8 cellular contexts compared by ENCODE assay signal in the genomic region with DNA sequence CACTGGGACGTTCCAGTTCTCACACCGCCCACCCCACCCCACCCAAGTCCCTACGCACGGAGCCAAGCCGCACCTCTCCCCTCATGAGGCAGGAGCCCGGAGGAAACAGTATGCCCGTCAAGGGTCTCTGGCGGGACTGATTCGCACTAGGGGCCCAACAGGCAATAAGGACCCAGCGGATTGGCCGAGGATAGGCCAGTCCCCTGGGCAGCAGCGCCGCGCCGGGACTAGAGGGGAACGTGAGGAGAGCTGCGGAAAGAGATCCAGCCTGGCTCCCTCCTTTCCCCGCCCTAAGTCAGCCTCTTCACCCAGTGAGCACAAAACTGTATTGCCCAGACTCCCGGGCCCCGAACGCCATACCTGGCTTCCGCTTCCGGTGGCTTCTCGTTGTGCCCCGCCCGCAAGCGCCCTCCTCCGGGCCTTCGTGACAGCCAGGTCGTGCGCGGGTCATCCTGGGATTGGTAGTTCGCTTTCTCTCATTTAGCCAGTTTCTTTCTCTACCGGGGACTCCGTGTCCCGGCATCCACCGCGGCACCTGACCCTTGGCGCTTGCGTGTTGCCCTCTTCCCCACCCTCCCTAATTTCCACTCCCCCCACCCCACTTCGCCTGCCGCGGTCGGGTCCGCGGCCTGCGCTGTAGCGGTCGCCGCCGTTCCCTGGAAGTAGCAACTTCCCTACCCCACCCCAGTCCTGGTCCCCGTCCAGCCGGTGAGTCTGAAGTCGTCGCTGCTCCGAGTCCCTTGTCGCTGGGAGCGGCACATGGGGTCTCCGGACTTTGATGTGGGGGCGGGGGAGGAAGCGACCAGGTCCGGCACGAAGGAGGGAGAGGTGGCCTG. TPM values are rescaled to one million over a fixed set of nuclear protein-coding genes. Genes with fewer than 3 reads are reported as not detected.
A peak's percentile ranks its signal among the peaks of the same experiment; 100 is the strongest.
DNase-seq lines count a peak whose midpoint lies in the region; ATAC-seq lines count a peak whose summit lies in the region.

A gene (plus strand): TSS at position 580 of the 836 bp plus-strand sequence. CDS start 752 bp downstream, outside the sequence.

- H3K4me1 ChIP-seq in mesendoderm (ENCODE audit: control insufficient read depth, low read depth, low read length): peaks cover 8% of the 10 kb centered on the region

- peaks cover 32% of the 10 kb centered on the region for H3K79me1 ChIP-seq in mesendoderm (ENCODE audit: low read length)

- H3K27ac Mint-ChIP-seq in effector memory CD8-positive, alpha-beta T cell: peak within 1 kb of the TSS; percentile 94 to 98

- peak; percentile 99 for DNase-seq in COLO829 (ENCODE audit: low spot score)
- peak; percentile 98 for DNase-seq in HT1080 (ENCODE audit: low read depth)
- peak; percentile 99 for DNase-seq in NOMO-1 treated with DMSO at 0.1 percent for 48 hours (lab: John Stamatoyannopoulos, UW; ENCODE audit: unreplicated experiment)
- peak; percentile 94 to 96 for DNase-seq in activated CD8-positive, alpha-beta memory T cell treated with anti-CD3 and anti-CD28 coated beads for 4 hours (ENCODE audit: low read depth in 2 of 2)
- peak; percentile 96 to 97 (median 97) for DNase-seq in effector memory CD8-positive, alpha-beta T cell
- peak; percentile 99 for DNase-seq in mesendoderm
- peak; percentile 95 for DNase-seq in stimulated activated CD8-positive, alpha-beta memory T cell treated with anti-CD3 and anti-CD28 coated beads, Interleukin-15, amount 100 ng/mL, for 1 hour (ENCODE audit: low read depth)

- peak within 1 kb of the TSS; percentile 99 for H3K9ac ChIP-seq in mesendoderm (ENCODE audit: low read length)

- H3K27me3 ChIP-seq in mesendoderm (ENCODE audit: insufficient read depth, low read length, poor library complexity): no peaks in the 10 kb centered on the region

- no peaks in the 10 kb centered on the region for H3K27me3 Mint-ChIP-seq in effector memory CD8-positive, alpha-beta T cell

- peak within 1 kb of the TSS; percentile 82 for H2AK5ac ChIP-seq in mesendoderm (ENCODE audit: low read length)

- ATAC-seq in GM21360 (IDR thresholded peaks at IDR 0.05; ENCODE audit: unreplicated experiment): peak; percentile 70
- peak; percentile 84 for ATAC-seq in effector memory CD8-positive, alpha-beta T cell (replicated peaks)

- H2BK5ac ChIP-seq in mesendoderm (ENCODE audit: low read length): peak within 1 kb of the TSS; percentile 77

- peaks cover 14% of the 10 kb centered on the region for H3K36me3 ChIP-seq in mesendoderm (ENCODE audit: control insufficient read depth, insufficient read depth, low read length)

- WGBS in mesendoderm (ENCODE audit: extremely low coverage, insufficient coverage, low lambda C conversion rate): no CpG with 5 or more reads among the region's 63 CpGs

- no peak within 1 kb of the TSS for H2BK15ac ChIP-seq in mesendoderm (replicated peaks; ENCODE audit: low read depth)

- H3K4ac ChIP-seq in mesendoderm (ENCODE audit: low read depth, low read length): peak within 1 kb of the TSS; percentile 76

- peaks cover 61% of the 10 kb centered on the region for H3K36me3 Mint-ChIP-seq in effector memory CD8-positive, alpha-beta T cell (ENCODE audit: insufficient read depth)

- peak within 1 kb of the TSS; percentile 64 for H3K18ac ChIP-seq in mesendoderm (ENCODE audit: low read length)

- H3K4me2 ChIP-seq in mesendoderm (ENCODE audit: low read length): peak within 1 kb of the TSS; percentile 90

- peak within 1 kb of the TSS; percentile 70 for H4K8ac ChIP-seq in mesendoderm (ENCODE audit: low read depth, low read length)

- H3K56ac ChIP-seq in mesendoderm (ENCODE audit: low read length): peak within 1 kb of the TSS; percentile 99

- peaks cover 39 to 51% of the 10 kb centered on the region in 2 donors for H3K4me1 Mint-ChIP-seq in effector memory CD8-positive, alpha-beta T cell (ENCODE audit: low read depth in 2 of 2)

- H3K27ac ChIP-seq in mesendoderm (ENCODE audit: low read depth, low read length): peak within 1 kb of the TSS; percentile 95

- H3K79me2 ChIP-seq in mesendoderm (ENCODE audit: control insufficient read depth, insufficient read depth, low read length): peaks cover 38% of the 10 kb centered on the region

- H2BK120ac ChIP-seq in mesendoderm (ENCODE audit: low read depth, low read length): peak within 1 kb of the TSS; percentile 46

- peak within 1 kb of the TSS; percentile 90 for H3K23ac ChIP-seq in mesendoderm (ENCODE audit: low read length)

- H3K9me3 Mint-ChIP-seq in effector memory CD8-positive, alpha-beta T cell: no peaks in the 10 kb centered on the region

- peak within 1 kb of the TSS; percentile 93 to 97 for H3K4me3 Mint-ChIP-seq in effector memory CD8-positive, alpha-beta T cell

- no peak within 1 kb of the TSS for H4K5ac ChIP-seq in mesendoderm (ENCODE audit: low read length)

- peak within 1 kb of the TSS; percentile 97 for H3K4me3 ChIP-seq in mesendoderm (ENCODE audit: low read length)

RNA-seq across cellular contexts. Expression of the gene that starts here (rescaled TPM):
- total RNA-seq in HT1080 (2014; rRNA removed; shearing (Covaris generic)): 272 and 357 TPM in 2 replicates
- 371 and 390 TPM in 2 replicates for polyA plus RNA-seq in HT1080 (2015; cell fraction: cytosol; rRNA removed)
- 224 and 255 TPM in 2 replicates for polyA plus RNA-seq in HT1080 (2015; cell fraction: nucleus; rRNA removed)
- 302 TPM for polyA plus RNA-seq in mesendoderm (2013, experiment 1 of 2)
- 314 TPM for polyA plus RNA-seq in mesendoderm (2013, experiment 2 of 2)

Comparison
In these comparisons a context has a peak if more than half of its experiments do, and no peak if none do; other contexts are left out.
1. Peak in every context shown above with its lines: DNase-seq, ATAC-seq, H3K4me3 ChIP-seq and H3K27ac ChIP-seq.